Comparison of ENCODE assay signal across 8 cellular contexts in genomic region chr5:100430268-100430900, GRCh38.
DNase-seq lines count a peak whose midpoint lies in the region; ATAC-seq, FAIRE-seq and TF ChIP-seq lines count a peak whose summit lies in the region.

No MANE protein-coding gene starts in this region.

- no peak overlapping the region for H2BK15ac ChIP-seq in H1 (ENCODE audit: low read length)

- H3K14ac ChIP-seq in H1 (ENCODE audit: insufficient read length): no peak overlapping the region

- H3K18ac ChIP-seq in H1 (ENCODE audit: extremely low read depth, low read length): no peak overlapping the region

- no peak overlapping the region for H3K9ac ChIP-seq in H1 (replicated peaks in 1 of 4; ENCODE audit: extremely low read depth in 1 of 4, low read depth in 3 of 4, low read length in 3 of 4)

- no peaks in the 10 kb centered on the region for H3K36me3 Mint-ChIP-seq in activated CD4-positive, alpha-beta T cell treated with anti-CD3 and anti-CD28 coated beads, Interleukin-2, amount 10 ng/mL, durations not matched to agents 7 days and 5 days (ENCODE audit: low read depth)

- CTCF ChIA-PET in activated CD4-positive, alpha-beta T cell treated with anti-CD3 and anti-CD28 coated beads, Interleukin-2, amount 10 ng/mL, durations not matched to agents 7 days and 5 days (lab: Charles Lee): interaction anchor here (0.9 kb wide), 1 partner anchor 162 kb away, joined by 3 read pairs; no protein-coding TSS in a partner anchor
- CTCF ChIA-PET in H1 (lab: Charles Lee; ENCODE audit: partially characterized antibody): interaction anchor here (0.8 to 2.1 kb wide), 9 partner anchors 9 to 1464 kb away, joined by 3 to 10 read pairs (median 5); no protein-coding TSS in a partner anchor

- H3K4me3 Mint-ChIP-seq in activated CD4-positive, alpha-beta T cell treated with anti-CD3 and anti-CD28 coated beads, Interleukin-2, amount 10 ng/mL, durations not matched to agents 7 days and 5 days: no peak overlapping the region

- no peak overlapping the region for H3K23ac ChIP-seq in H1 (ENCODE audit: insufficient read length)

- FAIRE-seq in H54 (lab: Jason Lieb, UNC) (peak; percentile 64), H1 (lab: Jason Lieb, UNC) (peak; percentile 76)

- no peak overlapping the region for H3K4me2 ChIP-seq in H1 (ENCODE audit: insufficient read depth in 1 of 2, low read depth in 2 of 2, low read length in 2 of 2)

- no peak overlapping the region for H2BK20ac ChIP-seq in H1 (ENCODE audit: low read length)

- H3K27me3 ChIP-seq in MG63 (no peaks in the 10 kb centered on the region; the same call in 1 of the 2 replicates), H1 (replicated peaks in 1 of 4; ENCODE audit: control insufficient read depth in 3 of 4, extremely low read depth in 1 of 4, insufficient read depth in 3 of 4, low read length in 3 of 4) (no peaks in the 10 kb centered on the region), thoracic aorta (replicated peaks; ENCODE audit: insufficient read depth) (no peaks in the 10 kb centered on the region)

- peaks cover 3% of the 10 kb centered on the region for H3K9me3 Mint-ChIP-seq in activated CD4-positive, alpha-beta T cell treated with anti-CD3 and anti-CD28 coated beads, Interleukin-2, amount 10 ng/mL, durations not matched to agents 7 days and 5 days

- no peaks in the 10 kb centered on the region for H3K79me1 ChIP-seq in H1 (ENCODE audit: low read depth, low read length)

- no peak overlapping the region for H2AFZ ChIP-seq in H1 (ENCODE audit: low read length)

- no peak overlapping the region for H3K27ac Mint-ChIP-seq in activated CD4-positive, alpha-beta T cell treated with anti-CD3 and anti-CD28 coated beads, Interleukin-2, amount 10 ng/mL, durations not matched to agents 7 days and 5 days

- POLR2A ChIA-PET in activated CD4-positive, alpha-beta T cell treated with anti-CD3 and anti-CD28 coated beads, Interleukin-2, amount 10 ng/mL, durations not matched to agents 7 days and 5 days (lab: Charles Lee): no interaction called here
- POLR2A ChIA-PET in H1 (lab: Charles Lee; ENCODE audit: partially characterized antibody): no interaction called here

- 32% methylated on average over 4 of the region's 4 CpGs; no CpG with 5 or more reads in 1 of the 2 experiments for WGBS in H1 (ENCODE audit: extremely low coverage in 1 of 2, insufficient coverage in 1 of 2, insufficient read length in 1 of 2, insufficient replicate concordance in 2 of 2, low coverage in 1 of 2, low lambda C conversion rate in 2 of 2, missing lambda C conversion rate in 1 of 2), 2 experiments

- no peak for ATAC-seq in thoracic aorta (ENCODE audit: insufficient number of reproducible peaks, low FRiP score, low read depth)

- no peak overlapping the region for H3K4ac ChIP-seq in H1 (replicated peaks; ENCODE audit: insufficient read length, low read depth, low read length)

- H3K27ac ChIP-seq in H1 (ENCODE audit: low read depth, low read length): no peak overlapping the region
- H3K27ac ChIP-seq in thoracic aorta: no peak overlapping the region

- H3K23me2 ChIP-seq in H1 (ENCODE audit: low read depth, low read length): no peaks in the 10 kb centered on the region

- H4K8ac ChIP-seq in H1 (ENCODE audit: extremely low read depth, insufficient read depth, low read length): no peak overlapping the region

- peak; percentile 0 for DNase-seq in NK-92 treated with Interleukin-12 subunit alpha and Interleukin-12 subunit beta, amount 100 ng/mL, for 24 hours (lab: John Stamatoyannopoulos, UW)
- no peak for DNase-seq in NK-92 (lab: John Stamatoyannopoulos, UW; ENCODE audit: unreplicated experiment)
- DNase-seq in H54 (ENCODE audit: insufficient read length, low spot score): peak; percentile 7
- peak; percentile 23 for DNase-seq in MG63
- DNase-seq in activated CD4-positive, alpha-beta T cell treated with anti-CD3 and anti-CD28 coated beads, Interleukin-2, amount 10 ng/mL, durations not matched to agents 7 days and 5 days: peak; percentile 57
- DNase-seq in H1 (ENCODE audit: low read depth in 1 of 2, low spot score in 2 of 2): peak in 1 of 2 experiments; percentile 77
- peak; percentile 80 for DNase-seq in myocyte (ENCODE audit: low read depth)
- no peak for DNase-seq in thoracic aorta (ENCODE audit: low spot score)

- peaks cover 3% of the 10 kb centered on the region for H3K27me3 Mint-ChIP-seq in activated CD4-positive, alpha-beta T cell treated with anti-CD3 and anti-CD28 coated beads, Interleukin-2, amount 10 ng/mL, durations not matched to agents 7 days and 5 days

- no peak overlapping the region for H4K5ac ChIP-seq in H1 (ENCODE audit: insufficient read length, low read depth, low read length)

- H3K4me1 ChIP-seq in H1 (replicated peaks in 1 of 4; ENCODE audit: control insufficient read depth in 3 of 4, insufficient read depth in 4 of 4, low read length in 3 of 4) (no peaks in the 10 kb centered on the region), thoracic aorta (ENCODE audit: control insufficient read depth in 1 of 2, low read depth in 2 of 2) (no peaks in the 10 kb centered on the region)

- TF ChIP-seq RAD21 in H1 (IDR thresholded peaks at IDR 0.05 in 1 of 2, conservative IDR thresholded peaks at IDR 0.05 in 1 of 2; ENCODE audit: low read depth in 2 of 2, low read length in 2 of 2): peak; percentile 74 to 80

- no peaks in the 10 kb centered on the region for H3K79me2 ChIP-seq in H1 (ENCODE audit: control insufficient read depth in 1 of 2, insufficient read depth in 2 of 2, low read length in 2 of 2)

- no peak overlapping the region for H2BK12ac ChIP-seq in H1 (ENCODE audit: low read depth, low read length)

- H3K36me3 ChIP-seq in MG63 (no peaks in the 10 kb centered on the region), H1 (ENCODE audit: control insufficient read depth in 2 of 4, insufficient read depth in 4 of 4, low read length in 3 of 4) (peaks cover 0 to 2% (median 0%) of the 10 kb centered on the region in 4 experiments; a peak in 1 of 8 replicates), thoracic aorta (no peaks in the 10 kb centered on the region)

- no peak overlapping the region for H4K91ac ChIP-seq in H1 (replicated peaks; ENCODE audit: insufficient read length, low read length)

- H3K4me3 ChIP-seq in MG63 (no peak overlapping the region), H1 (ENCODE audit: extremely low read depth in 1 of 4, insufficient read depth in 2 of 4, low read depth in 3 of 4, low read length in 4 of 4) (no peak overlapping the region), thoracic aorta (no peak overlapping the region)

- no peak for TF ChIP-seq EP300 in H1 (IDR thresholded peaks at IDR 0.05; ENCODE audit: borderline replicate concordance in 1 of 2, low read depth in 2 of 2, low read length in 2 of 2)

- no peak overlapping the region for H3K56ac ChIP-seq in H1 (replicated peaks; ENCODE audit: insufficient read length, low read depth, low read length)

- H2BK120ac ChIP-seq in H1 (replicated peaks; ENCODE audit: low read depth, low read length): no peak overlapping the region

- H3K4me1 Mint-ChIP-seq in activated CD4-positive, alpha-beta T cell treated with anti-CD3 and anti-CD28 coated beads, Interleukin-2, amount 10 ng/mL, durations not matched to agents 7 days and 5 days: no peaks in the 10 kb centered on the region

- H3K9me3 ChIP-seq in MG63 (no peaks in the 10 kb centered on the region), H1 (ENCODE audit: insufficient read depth in 2 of 2, low read depth in 1 of 2, low read length in 1 of 2) (peaks cover 4 to 6% of the 10 kb centered on the region in 2 experiments; a peak in 2 of 4 replicates), thoracic aorta (no peaks in the 10 kb centered on the region)

- H2AK5ac ChIP-seq in H1 (ENCODE audit: low read depth, low read length): no peak overlapping the region

- H2BK5ac ChIP-seq in H1 (ENCODE audit: low read depth, low read length): no peak overlapping the region

- H4K20me1 ChIP-seq in H1 (replicated peaks in 1 of 2; ENCODE audit: control insufficient read depth in 1 of 2, insufficient read depth in 2 of 2, low read length in 2 of 2): no peaks in the 10 kb centered on the region

- TF ChIP-seq CTCF in H1 (IDR thresholded peaks at IDR 0.05; ENCODE audit: control extremely low read depth in 1 of 3, insufficient read depth in 1 of 3, low read depth in 1 of 3, low read length in 3 of 3) (peak; percentile 72 to 87 (median 85)), thoracic aorta (IDR thresholded peaks at IDR 0.05) (peak; percentile 64)

- no peak for TF ChIP-seq POLR2A in H54 (IDR thresholded peaks at IDR 0.05; ENCODE audit: low read depth, low read length)
- TF ChIP-seq POLR2A in H1 (IDR thresholded peaks at IDR 0.05; ENCODE audit: control extremely low read depth in 1 of 2, low read depth in 2 of 2, low read length in 2 of 2): no peak

TF ChIP-seq in H1, 55 proteins besides CTCF, POLR2A, EP300 and RAD21:
- TF ChIP-seq ATF3 (IDR thresholded peaks at IDR 0.05; ENCODE audit: insufficient read depth, low read depth, low read length) (no peak), SAP30 (IDR thresholded peaks at IDR 0.05; ENCODE audit: insufficient read depth, insufficient replicate concordance, low read length) (no peak), YY1 (IDR thresholded peaks at IDR 0.05; ENCODE audit: low read depth, low read length) (no peak), POLR2AphosphoS5 (IDR thresholded peaks at IDR 0.05; ENCODE audit: low read depth, low read length) (no peak), SRF (IDR thresholded peaks at IDR 0.05; ENCODE audit: low read depth, low read length) (no peak), CEBPB (IDR thresholded peaks at IDR 0.05; ENCODE audit: low read depth, low read length) (no peak), RNF2 (IDR thresholded peaks at IDR 0.05; ENCODE audit: borderline replicate concordance, low read depth, low read length, missing control alignments, poor library complexity, severe bottlenecking) (no peak), KDM1A (IDR thresholded peaks at IDR 0.05; ENCODE audit: borderline replicate concordance, low read length) (no peak), SP2 (IDR thresholded peaks at IDR 0.05; ENCODE audit: low read length) (no peak), TCF12 (IDR thresholded peaks at IDR 0.05; ENCODE audit: low read depth, low read length) (no peak), TBP (IDR thresholded peaks at IDR 0.05; ENCODE audit: low read depth, low read length) (no peak), CBX8 (IDR thresholded peaks at IDR 0.05; ENCODE audit: borderline replicate concordance, low read depth, low read length) (no peak), NRF1 (IDR thresholded peaks at IDR 0.05; ENCODE audit: low read depth, low read length) (no peak)
TF ChIP-seq in H1: peak in this region for 0.

Comparison
In these comparisons a context has a peak if more than half of its experiments do, and no peak if none do; other contexts are left out.
1. DNase-seq: peak in NK-92 treated with Interleukin-12 subunit alpha and Interleukin-12 subunit beta, amount 100 ng/mL, for 24 hours (single experiment), H54 (single experiment), MG63 (single experiment), activated CD4-positive, alpha-beta T cell treated with anti-CD3 and anti-CD28 coated beads, Interleukin-2, amount 10 ng/mL, durations not matched to agents 7 days and 5 days (single experiment) and myocyte (single experiment); none in NK-92 (single experiment) and thoracic aorta (single experiment).